Comparison of ENCODE assay signal across 8 cellular contexts in the genomic region with DNA sequence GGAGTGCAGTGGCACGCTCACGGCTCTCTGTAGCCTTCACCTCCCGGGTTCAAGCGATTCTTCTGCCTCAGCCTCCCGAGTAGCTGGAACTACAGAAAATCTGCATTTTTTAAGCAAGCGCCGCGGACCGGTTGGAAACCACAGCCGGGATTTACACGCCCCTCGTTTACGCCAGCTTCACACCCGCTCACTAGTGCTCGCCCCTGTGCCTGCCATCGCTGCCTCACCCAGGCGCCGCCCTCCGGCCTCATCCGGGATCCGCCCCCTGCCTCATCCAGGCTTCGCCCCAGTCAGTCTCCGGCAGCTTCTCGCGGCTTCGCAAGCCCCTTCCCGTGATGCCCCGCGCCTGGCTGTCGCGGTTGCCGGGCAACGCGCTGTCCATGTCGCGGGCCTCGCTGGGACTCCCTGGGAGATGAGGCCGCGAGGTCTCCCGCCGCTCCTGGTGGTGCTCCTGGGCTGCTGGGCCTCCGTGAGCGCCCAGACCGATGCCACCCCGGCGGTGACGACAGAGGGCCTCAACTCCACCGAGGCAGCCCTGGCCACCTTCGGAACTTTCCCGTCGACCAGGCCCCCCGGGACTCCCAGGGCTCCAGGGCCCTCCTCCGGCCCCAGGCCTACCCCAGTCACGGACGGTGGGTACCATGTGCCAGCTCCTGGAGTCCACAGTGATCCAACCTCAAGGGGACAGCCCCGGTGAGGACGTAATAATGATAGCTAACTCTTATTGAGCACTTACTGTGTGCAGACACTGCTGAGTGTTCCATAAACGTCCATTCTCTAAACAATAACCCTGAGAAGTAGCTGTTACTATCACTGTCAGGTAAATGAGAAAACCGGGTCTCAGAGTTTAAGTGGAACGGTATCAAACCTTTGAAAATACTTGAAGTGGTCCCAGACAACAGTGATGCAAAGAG. TPM values are rescaled to one million over a fixed set of nuclear protein-coding genes. Genes with fewer than 3 reads are reported as not detected.
DNase-seq lines count a peak whose midpoint lies in the region; ATAC-seq, FAIRE-seq and TF ChIP-seq lines count a peak whose summit lies in the region.

A gene (plus strand): TSS at position 359 of the 914 bp plus-strand sequence. CDS start 54 bp downstream, at position 413.

- WGBS in adipose tissue, 3 donors: 2 to 3% (median 2%) methylated on average over 57 to 60 of the region's 60 CpGs

- H3K36me3 ChIP-seq in cardiac muscle cell: no peaks in the 10 kb centered on the region
- no peaks in the 10 kb centered on the region for H3K36me3 ChIP-seq in parathyroid adenoma (ENCODE audit: control insufficient read depth, insufficient read depth, low read length)
- peaks cover 0 to 13% (median 0%) of the 10 kb centered on the region in 3 donors for H3K36me3 ChIP-seq in tibial artery

- peak; percentile 95 for ATAC-seq in HG02798 (IDR thresholded peaks at IDR 0.05; ENCODE audit: poor library complexity, unreplicated experiment)

- intact Hi-C loops in tibial artery (cut with DNase I; ENCODE audit: low total_unique reads): loop anchor here (10.0 kb wide), 1 partner anchor 271 kb away; no protein-coding TSS in a partner anchor

- TF ChIP-seq CTCF in cardiac muscle cell (IDR thresholded peaks at IDR 0.05; ENCODE audit: low read depth, low read length) (no peak), parathyroid adenoma (IDR thresholded peaks at IDR 0.05) (no peak), tibial artery (IDR thresholded peaks at IDR 0.05) (no peak)

- FAIRE-seq in GM12891 (lab: Jason Lieb, UNC): peak; percentile 97

- peak within 1 kb of the TSS; percentile 85 for H2AFZ ChIP-seq in parathyroid adenoma

- H3K27ac ChIP-seq in adipose tissue (ENCODE audit: low read depth, low read length) (peak within 1 kb of the TSS; percentile 31), cardiac muscle cell (no peak within 1 kb of the TSS), parathyroid adenoma (peak within 1 kb of the TSS; percentile 22), tibial artery (peak within 1 kb of the TSS; percentile 76 to 78)

- H3K27me3 ChIP-seq in cardiac muscle cell (no peaks in the 10 kb centered on the region), parathyroid adenoma (ENCODE audit: control insufficient read depth, insufficient read depth, low read length) (no peaks in the 10 kb centered on the region), tibial artery (no peaks in the 10 kb centered on the region)

- H3K9ac ChIP-seq in parathyroid adenoma: no peak within 1 kb of the TSS

- H3K4me1 ChIP-seq in cardiac muscle cell (ENCODE audit: low read depth): peaks cover 3% of the 10 kb centered on the region
- peaks cover 5% of the 10 kb centered on the region for H3K4me1 ChIP-seq in parathyroid adenoma
- H3K4me1 ChIP-seq in tibial artery: peaks cover 0 to 16% (median 7%) of the 10 kb centered on the region in 4 donors

- peak within 1 kb of the TSS; percentile 94 for H3K4me2 ChIP-seq in parathyroid adenoma (ENCODE audit: low read length)

- DNase-seq in GM12891 (ENCODE audit: insufficient read length, low spot score) (peak; percentile 89), NCI-H1436 (lab: John Stamatoyannopoulos, UW) (peak; percentile 90), T follicular helper cell (ENCODE audit: low read depth) (peak; percentile 92), cardiac muscle cell (ENCODE audit: low read depth in 1 of 2, low spot score in 1 of 2) (peak; percentile 97), tibial artery (peak; percentile 97 to 98)

- peak within 1 kb of the TSS; percentile 40 for H3K4me3 ChIP-seq in cardiac muscle cell
- peak within 1 kb of the TSS; percentile 89 for H3K4me3 ChIP-seq in parathyroid adenoma (ENCODE audit: low read depth, low read length)
- H3K4me3 ChIP-seq in tibial artery: peak within 1 kb of the TSS; percentile 63 to 79

- peak; percentile 80 for TF ChIP-seq POLR2A in GM12891 (IDR thresholded peaks at IDR 0.05; ENCODE audit: low read depth, low read length)

- H3K9me3 ChIP-seq in cardiac muscle cell (ENCODE audit: low read depth): no peaks in the 10 kb centered on the region
- no peaks in the 10 kb centered on the region for H3K9me3 ChIP-seq in parathyroid adenoma (ENCODE audit: control insufficient read depth, low read length)
- H3K9me3 ChIP-seq in tibial artery: no peaks in the 10 kb centered on the region

- H3K79me2 ChIP-seq in parathyroid adenoma: peaks cover 3% of the 10 kb centered on the region

TF ChIP-seq in GM12891, 5 proteins besides CTCF, POLR2A, EP300 and RAD21:
- TF ChIP-seq TAF1 (IDR thresholded peaks at IDR 0.05; ENCODE audit: low read depth, low read length) (peak; percentile 78), SPI1 (IDR thresholded peaks at IDR 0.05; ENCODE audit: low read depth, low read length) (no peak), POU2F2 (IDR thresholded peaks at IDR 0.05; ENCODE audit: low read depth, low read length) (peak; percentile 65; the same call in 1 of the 2 replicates), POLR2AphosphoS5 (IDR thresholded peaks at IDR 0.05; ENCODE audit: low read depth, low read length) (peak; percentile 77)
TF ChIP-seq in GM12891: peak in this region for 3.

RNA-seq across cellular contexts. Expression of the gene that starts here (rescaled TPM):
- 22.4 TPM for polyA plus RNA-seq in GM12891 (2012; ENCODE audit: low read depth, missing spikeins)
- 10 to 100 TPM in 2 of 3 donors, 1 to 10 TPM in 1; 9.5 to 14.3 (median 13.7) TPM for polyA plus RNA-seq in adipose tissue
- total RNA-seq in cardiac muscle cell: 35.1 and 54.1 TPM in 2 replicates
- 49.1 and 70.3 TPM in 2 replicates for polyA plus RNA-seq in cardiac muscle cell
